Comparison of ENCODE assay signal across 10 cellular contexts in genomic region chr1:179105393-179105792, GRCh38. TPM values are rescaled to one million over a fixed set of nuclear protein-coding genes. Genes with fewer than 3 reads are reported as not detected.
A peak's percentile ranks its signal among the peaks of the same experiment; 100 is the strongest.
DNase-seq lines count a peak whose midpoint lies in the region; ATAC-seq, FAIRE-seq and TF ChIP-seq lines count a peak whose summit lies in the region.
"Had no signal": no experiment of that assay in that cellular context is flagged by ENCODE, and none has a peak within 500 bp of the region (broad histone marks: within the 10 kb centered on the region; RNA-seq: fewer than 3 reads in every experiment).

No MANE protein-coding gene starts in this region.

- ATAC-seq in GM19351 (IDR thresholded peaks at IDR 0.05; ENCODE audit: unreplicated experiment) = no peak

- TF ChIP-seq CTCF in epithelial cell of proximal tubule (conservative IDR thresholded peaks at IDR 0.05; ENCODE audit: low read depth, low read length) (peak; percentile 54), retinal pigment epithelial cell (conservative IDR thresholded peaks at IDR 0.05; ENCODE audit: low read depth, low read length) (peak; percentile 58)

- no peak for FAIRE-seq in RCC 7860 (lab: Jason Lieb, UNC)
- FAIRE-seq: A204.1 had no signal

- H3K4me3 ChIP-seq in epithelial cell of proximal tubule (ENCODE audit: low read depth, low read length) = no peak overlapping the region
- H3K4me3 ChIP-seq in retinal pigment epithelial cell (ENCODE audit: low read length) = no peak overlapping the region

- peak; percentile 33 for DNase-seq in DMS 273 (lab: John Stamatoyannopoulos, UW; ENCODE audit: unreplicated experiment)
- DNase-seq in DMS 273 treated with DMSO at 0.1 percent for 48 hours (lab: John Stamatoyannopoulos, UW) = no peak
- peak; percentile 88 to 93 for DNase-seq in NCI-H526 (lab: John Stamatoyannopoulos, UW)
- no peak for DNase-seq in epithelial cell of proximal tubule (ENCODE audit: low read depth)
- DNase-seq in retinal pigment epithelial cell (ENCODE audit: low read depth) = no peak
- no peak for DNase-seq in RCC 7860 (ENCODE audit: low spot score)
- no peak for DNase-seq in NCI-H446 (lab: John Stamatoyannopoulos, UW)
- DNase-seq: NCI-H1436 treated with DMSO at 0.1 percent for 48 hours had no signal

RNA-seq across cellular contexts. Expression of gene TOR3A, which starts 23.5 kb away (rescaled TPM):
- 57.9 and 83.1 TPM in 2 replicates for total RNA-seq in epithelial cell of proximal tubule

Comparison
In these comparisons a context has a peak if more than half of its experiments do, and no peak if none do; other contexts are left out.
1. DNase-seq: peak in DMS 273 (single experiment) and NCI-H526 (2 of 2); none in DMS 273 treated with DMSO at 0.1 percent for 48 hours (single experiment), epithelial cell of proximal tubule (single experiment), retinal pigment epithelial cell (single experiment), RCC 7860 (single experiment) and NCI-H446 (0 of 2).